12 cellular contexts compared by ENCODE assay signal in genomic region chr9:87270241-87271234, GRCh38.
DNase-seq lines count a peak whose midpoint lies in the region; ATAC-seq, FAIRE-seq and TF ChIP-seq lines count a peak whose summit lies in the region.
"Had no signal": no experiment of that assay in that cellular context is flagged by ENCODE, and none has a peak within 500 bp of the region (broad histone marks: within the 10 kb centered on the region; RNA-seq: fewer than 3 reads in every experiment).

No MANE protein-coding gene starts in this region.

- no peak for TF ChIP-seq CTCF in HFF-Myc (IDR thresholded peaks at IDR 0.05; ENCODE audit: low read depth, low read length, missing control alignments)
- TF ChIP-seq CTCF in body of pancreas (IDR thresholded peaks at IDR 0.05), result no peak
- no peak for TF ChIP-seq CTCF in hepatocyte (IDR thresholded peaks at IDR 0.05; ENCODE audit: poor library complexity)

- peak overlapping the region; percentile 22 for H3K4me2 ChIP-seq in hepatocyte

- H3K27me3 ChIP-seq in body of pancreas, result no peaks in the 10 kb centered on the region
- no peaks in the 10 kb centered on the region for H3K27me3 ChIP-seq in hepatocyte
- H3K27me3 ChIP-seq in small intestine (ENCODE audit: control insufficient read depth in 2 of 2, insufficient read depth in 2 of 2, low read length in 2 of 2), result no peaks in the 10 kb centered on the region
- H3K27me3 ChIP-seq: left lung had no signal

- no peaks in the 10 kb centered on the region for H3K9me3 Mint-ChIP-seq in activated CD4-positive, alpha-beta T cell treated with anti-CD3 and anti-CD28 coated beads, Interleukin-2, amount 10 ng/mL, durations not matched to agents 24 days and 14 days
- H3K9me3 Mint-ChIP-seq: T-cell had no signal

- H3K9me3 ChIP-seq in body of pancreas (no peaks in the 10 kb centered on the region), hepatocyte (ENCODE audit: low read depth) (no peaks in the 10 kb centered on the region), small intestine (ENCODE audit: control insufficient read depth, low read depth) (no peaks in the 10 kb centered on the region)
- H3K9me3 ChIP-seq: left lung had no signal

- peaks cover 10% of the 10 kb centered on the region for H3K27me3 Mint-ChIP-seq in activated CD4-positive, alpha-beta T cell treated with anti-CD3 and anti-CD28 coated beads, Interleukin-2, amount 10 ng/mL, durations not matched to agents 24 days and 14 days

- H3K4me1 ChIP-seq in body of pancreas, result peaks cover 10% of the 10 kb centered on the region
- peaks cover 2% of the 10 kb centered on the region for H3K4me1 ChIP-seq in hepatocyte (ENCODE audit: insufficient read depth)
- H3K4me1 ChIP-seq in small intestine (ENCODE audit: control insufficient read depth in 2 of 2, insufficient read depth in 1 of 2, low read depth in 1 of 2, low read length in 1 of 2), result no peaks in the 10 kb centered on the region
- H3K4me1 ChIP-seq: left lung had no signal

- H3K4me3 Mint-ChIP-seq in activated CD4-positive, alpha-beta T cell treated with anti-CD3 and anti-CD28 coated beads, Interleukin-2, amount 10 ng/mL, durations not matched to agents 24 days and 14 days, result no peak overlapping the region
- H3K4me3 Mint-ChIP-seq: T-cell had no signal

- H3K36me3 ChIP-seq in body of pancreas (replicated peaks in 1 of 2; ENCODE audit: insufficient read depth in 1 of 2, low read depth in 2 of 2) (no peaks in the 10 kb centered on the region), hepatocyte (replicated peaks; ENCODE audit: insufficient read depth, low read depth) (no peaks in the 10 kb centered on the region), small intestine (ENCODE audit: control insufficient read depth in 2 of 2, insufficient read depth in 2 of 2, low read length in 2 of 2) (no peaks in the 10 kb centered on the region)
- H3K36me3 ChIP-seq: left lung had no signal

- FAIRE-seq in small intestine (lab: Jason Lieb, UNC), result no peak
- FAIRE-seq in H54 (lab: Jason Lieb, UNC), result no peak

- peak overlapping the region; percentile 11 to 70 (median 46) for H3K27ac ChIP-seq in body of pancreas
- H3K27ac ChIP-seq in hepatocyte, result peak overlapping the region; percentile 35
- H3K27ac ChIP-seq in small intestine (ENCODE audit: low read depth in 1 of 2, low read length in 1 of 2), result no peak overlapping the region
- H3K27ac ChIP-seq: left lung had no signal

- peak; percentile 64 for DNase-seq in HFF-Myc (ENCODE audit: extremely low read depth, low read depth)
- peak; percentile 23 to 63 (median 37) for DNase-seq in body of pancreas
- DNase-seq in hepatocyte (ENCODE audit: low spot score), result no peak
- DNase-seq in small intestine, result peak; percentile 42
- no peak for DNase-seq in activated CD4-positive, alpha-beta T cell treated with anti-CD3 and anti-CD28 coated beads, Interleukin-2, amount 10 ng/mL, durations not matched to agents 24 days and 14 days
- DNase-seq in epidermal melanocyte (ENCODE audit: insufficient read length, low spot score), result no peak
- no peak for DNase-seq in H54 (ENCODE audit: insufficient read length, low spot score)
- DNase-seq in anterior cingulate cortex (lab: John Stamatoyannopoulos, UW), result no peak
- DNase-seq: activated T-cell treated with anti-CD3 and anti-CD28 coated beads, Interleukin-2, amount 50 U/mL, for 1 hour; left lung; NCI-H1930; T-cell had no signal

- H4K20me1 ChIP-seq in hepatocyte (ENCODE audit: insufficient read depth, poor library complexity, severe bottlenecking), result no peaks in the 10 kb centered on the region

- intact Hi-C loops in body of pancreas (cut with DNase I), result no loop called here
- intact Hi-C loops in activated CD4-positive, alpha-beta T cell treated with anti-CD3 and anti-CD28 coated beads, Interleukin-2, amount 10 ng/mL, durations not matched to agents 24 days and 14 days (cut with micrococcal nuclease), result no loop called here

- peaks cover 6% of the 10 kb centered on the region for H3K4me1 Mint-ChIP-seq in activated CD4-positive, alpha-beta T cell treated with anti-CD3 and anti-CD28 coated beads, Interleukin-2, amount 10 ng/mL, durations not matched to agents 24 days and 14 days

- no peaks in the 10 kb centered on the region for H3K36me3 Mint-ChIP-seq in activated CD4-positive, alpha-beta T cell treated with anti-CD3 and anti-CD28 coated beads, Interleukin-2, amount 10 ng/mL, durations not matched to agents 24 days and 14 days (ENCODE audit: low read depth)
- H3K36me3 Mint-ChIP-seq: T-cell had no signal

- no peak overlapping the region for H2AFZ ChIP-seq in hepatocyte

- 39 to 41% methylated on average over 24 of the region's 24 CpGs for WGBS in body of pancreas, 2 donors
- 65% methylated on average over 24 of the region's 24 CpGs for WGBS in hepatocyte (ENCODE audit: low lambda C conversion rate, missing lambda C conversion rate)
- 27 to 43% (median 36%) methylated on average over 24 of the region's 24 CpGs for WGBS in small intestine, 3 donors

- peak; percentile 77 for ATAC-seq in body of pancreas
- ATAC-seq: left lung, T-cell had no signal

- H3K79me2 ChIP-seq in hepatocyte, result no peaks in the 10 kb centered on the region

- H3K9me2 ChIP-seq in hepatocyte (replicated peaks; ENCODE audit: insufficient read depth), result no peaks in the 10 kb centered on the region

- no peak overlapping the region for H3K27ac Mint-ChIP-seq in activated CD4-positive, alpha-beta T cell treated with anti-CD3 and anti-CD28 coated beads, Interleukin-2, amount 10 ng/mL, durations not matched to agents 24 days and 14 days
- H3K27ac Mint-ChIP-seq: T-cell had no signal

- H3K4me3 ChIP-seq in HFF-Myc (replicated peaks; ENCODE audit: low read depth, low read length), result no peak overlapping the region
- no peak overlapping the region for H3K4me3 ChIP-seq in body of pancreas
- H3K4me3 ChIP-seq in hepatocyte, result no peak overlapping the region
- no peak overlapping the region for H3K4me3 ChIP-seq in small intestine (ENCODE audit: low read depth in 1 of 2, low read length in 2 of 2)
- H3K4me3 ChIP-seq: left lung had no signal

- peak in 1 of 3 donors; percentile 11 for TF ChIP-seq POLR2A in body of pancreas (IDR thresholded peaks at IDR 0.05)
- TF ChIP-seq POLR2A in H54 (IDR thresholded peaks at IDR 0.05; ENCODE audit: low read depth, low read length), result no peak

Comparison
In these comparisons a context has a peak if more than half of its experiments do, and no peak if none do; other contexts are left out.
1. DNase-seq: peak in HFF-Myc (single experiment), body of pancreas (4 of 4) and small intestine (single experiment); none in hepatocyte (single experiment), activated CD4-positive, alpha-beta T cell treated with anti-CD3 and anti-CD28 coated beads, Interleukin-2, amount 10 ng/mL, durations not matched to agents 24 days and 14 days (single experiment), epidermal melanocyte (single experiment), H54 (single experiment) and anterior cingulate cortex (0 of 58).
2. H3K27ac ChIP-seq: peak in body of pancreas (4 of 4) and hepatocyte (single experiment); none in small intestine (0 of 2).